In genomic region chr4:45578874-45579273, GRCh38 we compare ENCODE assay signal across 1 cellular context.
TF ChIP-seq lines count a peak whose summit lies in the region.

No MANE protein-coding gene starts in this region.

TF ChIP-seq in GM23338, 12 proteins besides CTCF, POLR2A, EP300 and RAD21 (continued from another document):
- TF ChIP-seq REST (IDR thresholded peaks at IDR 0.05; ENCODE audit: unreplicated experiment): no peak
- TF ChIP-seq EZH2 (IDR thresholded peaks at IDR 0.05; ENCODE audit: low read depth, unreplicated experiment): no peak
- no peak for TF ChIP-seq ZNF462 (CRISPR knock-in tag; IDR thresholded peaks at IDR 0.05)
